ENCODE assay signal across 24 cellular contexts in genomic region chr1:229287257-229287656, GRCh38. TPM values are rescaled to one million over a fixed set of nuclear protein-coding genes. Genes with fewer than 3 reads are reported as not detected.
DNase-seq lines count a peak whose midpoint lies in the region; ATAC-seq, FAIRE-seq and TF ChIP-seq lines count a peak whose summit lies in the region.
"Had no signal": no experiment of that assay in that cellular context is flagged by ENCODE, and none has a peak within 500 bp of the region (broad histone marks: within the 10 kb centered on the region; RNA-seq: fewer than 3 reads in every experiment).

No MANE protein-coding gene starts in this region.

- H3K36me3 ChIP-seq in GM23248 (ENCODE audit: low read depth) (peaks cover 11% of the 10 kb centered on the region; the same call in 1 of the 2 replicates), small intestine (ENCODE audit: control insufficient read depth in 2 of 2, insufficient read depth in 2 of 2, low read length in 2 of 2) (peaks cover 9 to 11% of the 10 kb centered on the region in 2 donors)
- H3K36me3 ChIP-seq: BLaER1, neutrophil had no signal

- no peaks in the 10 kb centered on the region for H3K9me2 ChIP-seq in GM23248 (ENCODE audit: insufficient read depth)
- H3K9me2 ChIP-seq: SK-N-SH had no signal

- FAIRE-seq in small intestine (lab: Jason Lieb, UNC): no peak
- FAIRE-seq: astrocyte had no signal

- H3K4me1 Mint-ChIP-seq in WTC11: peaks cover 24% of the 10 kb centered on the region

- no peak for ATAC-seq in WTC11
- peak; percentile 73 for ATAC-seq in esophagus mucosa
- ATAC-seq in HG02763 (IDR thresholded peaks at IDR 0.05; ENCODE audit: unreplicated experiment): no peak

- peaks cover 63% of the 10 kb centered on the region for H3K79me2 ChIP-seq in GM23248 (ENCODE audit: insufficient read depth)

- CTCF ChIA-PET in WTC11 (lab: Charles Lee): no interaction called here

- no peak overlapping the region for H3K9ac ChIP-seq in GM23248
- H3K9ac ChIP-seq: BLaER1, SK-N-SH had no signal

- H3K27ac Mint-ChIP-seq in WTC11: 0 out of 2 replicates have a peak overlapping the region, but pooled peaks have one; percentile 0
- H3K27ac Mint-ChIP-seq: activated naive CD8-positive, alpha-beta T cell treated with anti-CD3 and anti-CD28 coated beads, Interleukin-2, amount 10 ng/mL, durations not matched to agents 7 days and 5 days; IgD-negative memory B cell had no signal

- POLR2A ChIA-PET in WTC11 (lab: Charles Lee): no interaction called here

- no peaks in the 10 kb centered on the region for H3K27me3 Mint-ChIP-seq in WTC11 (ENCODE audit: low read depth)
- H3K27me3 Mint-ChIP-seq: activated naive CD8-positive, alpha-beta T cell treated with anti-CD3 and anti-CD28 coated beads, Interleukin-2, amount 10 ng/mL, durations not matched to agents 7 days and 5 days; activated T-helper 17 cell treated with anti-CD3 and anti-CD28 coated beads, Interleukin-2, amount 50 U/mL, for 72 hours; IgD-negative memory B cell had no signal

- H3K9me3 Mint-ChIP-seq in WTC11: peaks cover 11% of the 10 kb centered on the region
- H3K9me3 Mint-ChIP-seq: activated T-helper 17 cell treated with anti-CD3 and anti-CD28 coated beads, Interleukin-2, amount 50 U/mL, for 72 hours; IgD-negative memory B cell had no signal

- H3K27ac ChIP-seq in GM23248: no peak overlapping the region
- H3K27ac ChIP-seq in small intestine (ENCODE audit: low read depth in 1 of 2, low read length in 1 of 2): no peak overlapping the region
- H3K27ac ChIP-seq: BLaER1, neutrophil, suprapubic skin had no signal

- 92 to 95% methylated on average over 1 of the region's 1 CpG for WGBS in GM23248 (ENCODE audit: low coverage in 1 of 2, low lambda C conversion rate in 2 of 2, missing lambda C conversion rate in 2 of 2), 2 experiments
- WGBS in small intestine, 3 donors: 86 to 100% (median 91%) methylated on average over 1 of the region's 1 CpG

- no peak overlapping the region for H3K4me3 ChIP-seq in GM23248
- H3K4me3 ChIP-seq in small intestine (ENCODE audit: low read depth in 1 of 2, low read length in 2 of 2): no peak overlapping the region
- H3K4me3 ChIP-seq: BLaER1, suprapubic skin had no signal

- H3K27me3 ChIP-seq in GM23248 (replicated peaks; ENCODE audit: insufficient read depth): no peaks in the 10 kb centered on the region
- H3K27me3 ChIP-seq in small intestine (ENCODE audit: control insufficient read depth in 2 of 2, insufficient read depth in 2 of 2, low read length in 2 of 2): no peaks in the 10 kb centered on the region
- H3K27me3 ChIP-seq: BLaER1, suprapubic skin had no signal

- H3K9me3 ChIP-seq in GM23248 (ENCODE audit: low read depth): no peaks in the 10 kb centered on the region
- no peaks in the 10 kb centered on the region for H3K9me3 ChIP-seq in small intestine (ENCODE audit: control insufficient read depth, low read depth)
- H3K9me3 ChIP-seq: BLaER1, neutrophil, SK-N-SH, suprapubic skin had no signal

- TF ChIP-seq CTCF in WTC11 (IDR thresholded peaks at IDR 0.05): no peak

- no peaks in the 10 kb centered on the region for H3F3A ChIP-seq in GM23248 (ENCODE audit: insufficient read depth)

- no peak overlapping the region for H3K4me2 ChIP-seq in GM23248 (ENCODE audit: unreplicated experiment)
- H3K4me2 ChIP-seq: BLaER1, SK-N-SH had no signal

- DNase-seq in GM23248 (peak; percentile 9), WTC11 (ENCODE audit: low spot score) (no peak), pons (ENCODE audit: low spot score) (peak; percentile 43), NCI-H2107 (lab: John Stamatoyannopoulos, UW) (no peak), small intestine (no peak), A172 (ENCODE audit: low spot score) (no peak)
- DNase-seq: activated CD4-positive, alpha-beta T cell treated with anti-CD3 and anti-CD28 coated beads, Interleukin-2, amount 50 U/mL, for 4 hours; activated CD8-positive, alpha-beta memory T cell treated with anti-CD3 and anti-CD28 coated beads, Interleukin-2, amount 50 U/mL, for 4 hours; activated naive CD8-positive, alpha-beta T cell treated with anti-CD3 and anti-CD28 coated beads, Interleukin-2, amount 10 ng/mL, durations not matched to agents 7 days and 5 days; COR-L47; DMS79; glutamatergic neuron; HCEC 1CT; NCI-H2081 treated with DMSO at 0.1 percent for 48 hours; NCI-H82; SK-N-SH had no signal

- peaks cover 20% of the 10 kb centered on the region for H3K36me3 Mint-ChIP-seq in WTC11

- H3K4me1 ChIP-seq in GM23248 (ENCODE audit: insufficient read depth) (peaks cover 8% of the 10 kb centered on the region; the same call in 1 of the 2 replicates), small intestine (ENCODE audit: control insufficient read depth in 2 of 2, insufficient read depth in 1 of 2, low read depth in 1 of 2, low read length in 1 of 2) (peaks cover 0 to 4% of the 10 kb centered on the region in 2 donors)
- H3K4me1 ChIP-seq: BLaER1, suprapubic skin had no signal

- H2AFZ ChIP-seq in GM23248: no peak overlapping the region

- in situ Hi-C loops in GM23248 (cut with MboI): no loop called here

- H4K20me1 ChIP-seq in GM23248 (ENCODE audit: insufficient read depth): no peaks in the 10 kb centered on the region; the same call in 1 of the 2 replicates

- H3K4me3 Mint-ChIP-seq in WTC11: no peak overlapping the region
- H3K4me3 Mint-ChIP-seq: activated naive CD8-positive, alpha-beta T cell treated with anti-CD3 and anti-CD28 coated beads, Interleukin-2, amount 10 ng/mL, durations not matched to agents 7 days and 5 days; IgD-negative memory B cell had no signal

TF ChIP-seq in WTC11, 78 proteins besides CTCF, POLR2A, EP300 and RAD21:
- no peak for TF ChIP-seq IRF2 (CRISPR knock-in tag; IDR thresholded peaks at IDR 0.05; ENCODE audit: borderline replicate concordance, low read depth)
- TF ChIP-seq ZBTB21 (CRISPR knock-in tag; IDR thresholded peaks at IDR 0.05; ENCODE audit: borderline replicate concordance): no peak
- TF ChIP-seq ZNF396 (CRISPR knock-in tag; IDR thresholded peaks at IDR 0.05; ENCODE audit: borderline replicate concordance): no peak
- TF ChIP-seq ZMAT4 (CRISPR knock-in tag; IDR thresholded peaks at IDR 0.05): no peak
- no peak for TF ChIP-seq MYBL2 (CRISPR knock-in tag; IDR thresholded peaks at IDR 0.05)
- TF ChIP-seq ZSCAN18 (CRISPR knock-in tag; IDR thresholded peaks at IDR 0.05): no peak
- no peak for TF ChIP-seq EMX1 (CRISPR knock-in tag; IDR thresholded peaks at IDR 0.05)
- no peak for TF ChIP-seq ZNF416 (CRISPR knock-in tag; IDR thresholded peaks at IDR 0.05)
- TF ChIP-seq NR2C2 (CRISPR knock-in tag; IDR thresholded peaks at IDR 0.05): no peak
- TF ChIP-seq NFYB (CRISPR knock-in tag; conservative IDR thresholded peaks at IDR 0.05; ENCODE audit: low read depth): no peak
- TF ChIP-seq E2F4 (CRISPR knock-in tag; IDR thresholded peaks at IDR 0.05; ENCODE audit: borderline replicate concordance, low read depth): no peak
- TF ChIP-seq USF1 (CRISPR knock-in tag; IDR thresholded peaks at IDR 0.05): no peak

RNA-seq across cellular contexts. Expression of gene RAB4A, which starts 16.3 kb away (rescaled TPM):
- total RNA-seq in GM23248 (2014; rRNA removed; shearing (Covaris generic)): 36.7 and 43.4 TPM in 2 replicates
- polyA plus RNA-seq in GM23248 (2016; fragmentation: Nextera tagmentation; extraction: Ambion mirVana): 47.2 and 52.9 TPM in 2 replicates
- total RNA-seq in WTC11 (2021): 67.9 to 80.0 TPM (median 79.2 TPM) in 3 replicates
- 58.5 TPM for total RNA-seq in esophagus mucosa
- 10 to 100 TPM; 30.0 to 37.6 (median 31.9) TPM for polyA plus RNA-seq in small intestine
- 48.5 and 61.5 TPM in 2 replicates for total RNA-seq in A172 (2014; rRNA removed; shearing (Covaris generic))

RNA-seq across cellular contexts. Expression of gene CCSAP, which starts 55.6 kb away (rescaled TPM):
- 7.8 and 9.0 TPM in 2 replicates for total RNA-seq in GM23248 (2014; rRNA removed; shearing (Covaris generic))
- polyA plus RNA-seq in GM23248 (2016; fragmentation: Nextera tagmentation; extraction: Ambion mirVana) (3.4 and 3.5 TPM in 2 replicates), small intestine (1 to 10 TPM in 2 of 3 donors, under 1 TPM in 1; 0.89 to 2.9 (median 1.1) TPM)
- total RNA-seq in WTC11 (2021) (6.7 to 8.6 TPM (median 6.7 TPM) in 3 replicates), esophagus mucosa (3.0 TPM)
- total RNA-seq in A172 (2014; rRNA removed; shearing (Covaris generic)): 31.0 and 33.5 TPM in 2 replicates

Comparison
In these comparisons a context has a peak if more than half of its experiments do, and no peak if none do; other contexts are left out.
1. DNase-seq: peak in GM23248 (single experiment) and pons (single experiment); none in WTC11 (single experiment), NCI-H2107 (single experiment), small intestine (single experiment) and A172 (single experiment).